ENCODE assay signal across 1 cellular context in genomic region chr17:48892940-48893645, GRCh38.
TF ChIP-seq lines count a peak whose summit lies in the region.

No MANE protein-coding gene starts in this region.

TF ChIP-seq in WTC11, 78 proteins besides CTCF, POLR2A, EP300 and RAD21 (continued from another document):
- no peak for TF ChIP-seq ZNF425 (CRISPR knock-in tag; conservative IDR thresholded peaks at IDR 0.05)
- TF ChIP-seq ETV6 (CRISPR knock-in tag; IDR thresholded peaks at IDR 0.05): no peak; the same call in 1 of the 2 replicates
